Comparison of ENCODE assay signal across 25 cellular contexts in genomic region chr15:73934281-73934680, GRCh38. TPM values are rescaled to one million over a fixed set of nuclear protein-coding genes. Genes with fewer than 3 reads are reported as not detected.
A peak's percentile ranks its signal among the peaks of the same experiment; 100 is the strongest.
DNase-seq lines count a peak whose midpoint lies in the region; ATAC-seq, FAIRE-seq and TF ChIP-seq lines count a peak whose summit lies in the region.
"Had no signal": no experiment of that assay in that cellular context is flagged by ENCODE, and none has a peak within 500 bp of the region (broad histone marks: within the 10 kb centered on the region; RNA-seq: fewer than 3 reads in every experiment).

No MANE protein-coding gene starts in this region.

- H3K27ac Mint-ChIP-seq in activated T-helper 17 cell treated with anti-CD3 and anti-CD28 coated beads, Interleukin-2, amount 50 U/mL, for 72 hours = peak overlapping the region; percentile 46
- H3K27ac Mint-ChIP-seq: naive thymus-derived CD4-positive, alpha-beta T cell had no signal

- no peak for ATAC-seq in activated T-helper 17 cell treated with anti-CD3 and anti-CD28 coated beads, Interleukin-2, amount 50 U/mL, for 72 hours (replicated peaks)
- peak; percentile 30 for ATAC-seq in mucosa of descending colon
- ATAC-seq: naive thymus-derived CD4-positive, alpha-beta T cell; Right ventricle myocardium inferior had no signal

- H3K27me3 Mint-ChIP-seq in activated T-helper 17 cell treated with anti-CD3 and anti-CD28 coated beads, Interleukin-2, amount 50 U/mL, for 72 hours = no peaks in the 10 kb centered on the region
- H3K27me3 Mint-ChIP-seq: naive thymus-derived CD4-positive, alpha-beta T cell had no signal

- H3K36me3 ChIP-seq in mucosa of descending colon (ENCODE audit: low read depth) (no peaks in the 10 kb centered on the region), stomach (no peaks in the 10 kb centered on the region)
- H3K36me3 ChIP-seq: BE2C, right atrium auricular region, thoracic aorta had no signal

- no peak for FAIRE-seq in urothelium cell line (lab: Jason Lieb, UNC)
- FAIRE-seq: GM18507 had no signal

- no peaks in the 10 kb centered on the region for H3K36me3 Mint-ChIP-seq in activated T-helper 17 cell treated with anti-CD3 and anti-CD28 coated beads, Interleukin-2, amount 50 U/mL, for 72 hours (ENCODE audit: low read depth)
- H3K36me3 Mint-ChIP-seq: naive thymus-derived CD4-positive, alpha-beta T cell had no signal

- H3K4me1 ChIP-seq in mucosa of descending colon (ENCODE audit: low read depth) (no peaks in the 10 kb centered on the region), stomach (peaks cover 0 to 61% (median 36%) of the 10 kb centered on the region in 4 donors)

- H3K27ac ChIP-seq in C4-2B = peak overlapping the region; percentile 66
- no peak overlapping the region for H3K27ac ChIP-seq in stomach
- no peak overlapping the region for H3K27ac ChIP-seq in substantia nigra (ENCODE audit: low read depth, low read length, poor library complexity, severe bottlenecking)

- H3K4me3 Mint-ChIP-seq in activated T-helper 17 cell treated with anti-CD3 and anti-CD28 coated beads, Interleukin-2, amount 50 U/mL, for 72 hours = no peak overlapping the region
- H3K4me3 Mint-ChIP-seq: naive thymus-derived CD4-positive, alpha-beta T cell had no signal

- intact Hi-C loops in mucosa of descending colon (cut with DNase I, micrococcal nuclease) (no loop called here), stomach (cut with DNase I; ENCODE audit: low total_unique reads) (no loop called here)

- TF ChIP-seq CTCF in C4-2B (conservative IDR thresholded peaks at IDR 0.05) (no peak), mucosa of descending colon (IDR thresholded peaks at IDR 0.05) (no peak), stomach (IDR thresholded peaks at IDR 0.05) (no peak)

- TF ChIP-seq POLR2A in stomach (IDR thresholded peaks at IDR 0.05) = no peak

- no peaks in the 10 kb centered on the region for H3K9me3 Mint-ChIP-seq in activated T-helper 17 cell treated with anti-CD3 and anti-CD28 coated beads, Interleukin-2, amount 50 U/mL, for 72 hours

- DNase-seq in GF-D8 (lab: John Stamatoyannopoulos, UW) (peak; percentile 36), mucosa of descending colon (no peak), stomach (no peak), substantia nigra (lab: John Stamatoyannopoulos, UW) (no peak), inferior parietal cortex (ENCODE audit: extremely low spot score) (no peak), urothelium cell line (ENCODE audit: low spot score) (no peak)
- DNase-seq: BE2C; dermis blood vessel endothelial cell; head of caudate nucleus; MG63; naive thymus-derived CD4-positive, alpha-beta T cell; NCI-H1417; NCI-H2081 treated with DMSO at 0.1 percent for 48 hours; NCI-H774; stimulated activated CD4-positive, alpha-beta T cell treated with anti-CD3 and anti-CD28 coated beads, Interleukin-12 subunit alpha, Interleukin-12 subunit beta, amount 100 ng/mL, for 4 hours; stimulated activated CD4-positive, alpha-beta T cell treated with anti-CD3 and anti-CD28 coated beads, Interleukin-4, amount 100 ng/mL, for 24 hours; stimulated activated naive CD4-positive, alpha-beta T cell; SW 1271 had no signal

- H3K4me1 Mint-ChIP-seq in activated T-helper 17 cell treated with anti-CD3 and anti-CD28 coated beads, Interleukin-2, amount 50 U/mL, for 72 hours = peaks cover 20% of the 10 kb centered on the region

- WGBS in stomach, 5 donors = 45 to 60% (median 48%) methylated on average over 6 to 7 of the region's 7 CpGs

- H3K27me3 ChIP-seq in stomach = peaks cover 0 to 1% (median 0%) of the 10 kb centered on the region in 3 donors
- H3K27me3 ChIP-seq: BE2C, MG63, right atrium auricular region had no signal

- H3K4me3 ChIP-seq in mucosa of descending colon (no peak overlapping the region), stomach (no peak overlapping the region)
- H3K4me3 ChIP-seq: MG63, right atrium auricular region, thoracic aorta had no signal

- H3K9me3 ChIP-seq in mucosa of descending colon (no peaks in the 10 kb centered on the region), stomach (no peaks in the 10 kb centered on the region)
- H3K9me3 ChIP-seq: BE2C, MG63, right atrium auricular region, thoracic aorta had no signal

- TF ChIP-seq EP300 in stomach (IDR thresholded peaks at IDR 0.05) = no peak

RNA-seq across cellular contexts. Expression of gene LOXL1, which starts 8.0 kb away (rescaled TPM):
- total RNA-seq in activated T-helper 17 cell treated with anti-CD3 and anti-CD28 coated beads, Interleukin-2, amount 50 U/mL, for 72 hours = 1 to 10 TPM; 3.4 TPM
- total RNA-seq in mucosa of descending colon (1 to 10 TPM in 2 of 3 donors, under 1 TPM in 1; 0.87 to 7.9 (median 5.1) TPM), stomach (10 to 100 TPM in 4 of 5 donors, 1 to 10 TPM in 1; 6.2 to 48.4 (median 36.8) TPM)
- 10 to 100 TPM in 2 of 3 donors, 1 to 10 TPM in 1; 5.2 to 25.8 (median 12.5) TPM for polyA plus RNA-seq in stomach
- total RNA-seq: OCI-LY7 had no signal

RNA-seq across cellular contexts. Expression of gene STOML1, which starts 57.8 kb away (rescaled TPM):
- total RNA-seq in activated T-helper 17 cell treated with anti-CD3 and anti-CD28 coated beads, Interleukin-2, amount 50 U/mL, for 72 hours = 1 to 10 TPM; 4.8 to 7.3 TPM
- total RNA-seq in mucosa of descending colon = 10 to 100 TPM; 11.5 to 13.4 (median 12.4) TPM
- 10 to 100 TPM in 2 of 5 donors, 1 to 10 TPM in 3; 5.3 to 26.4 (median 9.8) TPM for total RNA-seq in stomach
- polyA plus RNA-seq in stomach = 10 to 100 TPM in 1 of 3 donors, 1 to 10 TPM in 2; 8.0 to 13.3 (median 9.6) TPM
